1 cellular context compared by ENCODE assay signal in genomic region chr22:38704568-38705234, GRCh38.
A peak's percentile ranks its signal among the peaks of the same experiment; 100 is the strongest.
TF ChIP-seq lines count a peak whose summit lies in the region.

No MANE protein-coding gene starts in this region.

TF ChIP-seq in K562, 482 proteins besides CTCF, POLR2A, EP300 and RAD21 (continued from another document and continues in another):
- TF ChIP-seq ZBTB40 (IDR thresholded peaks at IDR 0.05) (peak; percentile 43; the same call in 1 of the 2 replicates), ZBTB40 (CRISPR knock-in tag; IDR thresholded peaks at IDR 0.05) (no peak), ZFX (CRISPR knock-in tag; IDR thresholded peaks at IDR 0.05) (peak; percentile 45; the same call in 1 of the 2 replicates), CBX5 (IDR thresholded peaks at IDR 0.05; ENCODE audit: borderline replicate concordance, low read depth) (no peak), NR4A1 (CRISPR knock-in tag; IDR thresholded peaks at IDR 0.05) (no peak), NR4A1 (tag; IDR thresholded peaks at IDR 0.05) (peak; percentile 71; the same call in 1 of the 2 replicates), MCM7 (IDR thresholded peaks at IDR 0.05) (no peak), DPF2 (IDR thresholded peaks at IDR 0.05) (no peak), XRCC3 (IDR thresholded peaks at IDR 0.05) (no peak), ZNF280B (CRISPR knock-in tag; IDR thresholded peaks at IDR 0.05) (no peak), REST (CRISPR knock-in tag; IDR thresholded peaks at IDR 0.05; ENCODE audit: low read depth) (no peak), UBTF (IDR thresholded peaks at IDR 0.05; ENCODE audit: borderline replicate concordance in 1 of 2, low read depth in 2 of 2, low read length in 2 of 2) (0 out of 4 replicates have a peak, but pooled peaks of 1 of the 2 experiments have one; percentile 1), ZNF592 (IDR thresholded peaks at IDR 0.05) (peak; percentile 69; the same call in 1 of the 2 replicates), TRIM25 (IDR thresholded peaks at IDR 0.05; ENCODE audit: borderline replicate concordance) (no peak), CLOCK (CRISPR knock-in tag; IDR thresholded peaks at IDR 0.05; ENCODE audit: borderline replicate concordance) (no peak)
